Comparison of ENCODE assay signal across 21 cellular contexts in the genomic region with DNA sequence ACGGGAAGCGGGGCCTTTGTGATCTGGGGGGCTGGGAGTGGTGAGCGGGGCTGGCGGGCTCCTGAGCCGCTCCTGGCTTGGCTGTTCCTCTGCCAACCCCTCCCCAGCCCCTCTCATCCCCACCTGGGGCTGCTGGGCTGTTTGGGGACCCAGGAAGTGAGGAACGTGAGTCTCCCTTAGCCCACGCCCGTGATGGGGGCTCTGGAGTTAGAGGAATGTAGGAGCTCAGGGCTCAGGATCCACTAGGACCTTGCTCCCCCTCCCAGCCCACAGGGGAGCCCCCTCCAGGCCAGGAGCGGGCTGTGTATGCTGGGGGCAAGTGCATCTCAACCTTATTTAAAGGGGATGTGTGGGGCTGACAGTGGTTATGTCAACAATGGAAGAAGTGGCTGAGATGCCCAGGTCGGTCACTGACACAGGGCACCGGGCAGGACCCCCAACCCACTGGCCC.
A peak's percentile ranks its signal among the peaks of the same experiment; 100 is the strongest.
DNase-seq lines count a peak whose midpoint lies in the region; ATAC-seq, FAIRE-seq and TF ChIP-seq lines count a peak whose summit lies in the region.
"Had no signal": no experiment of that assay in that cellular context is flagged by ENCODE, and none has a peak within 500 bp of the region (broad histone marks: within the 10 kb centered on the region; RNA-seq: fewer than 3 reads in every experiment).

No MANE protein-coding gene starts in this region.

- TF ChIP-seq RAD21 in K562 (CRISPR knock-in tag; conservative IDR thresholded peaks at IDR 0.05 in 1 of 2, IDR thresholded peaks at IDR 0.05 in 1 of 2) (no peak), HepG2 (CRISPR knock-in tag; IDR thresholded peaks at IDR 0.05) (no peak)

- FAIRE-seq in K562 (lab: Jason Lieb, UNC) (no peak), HepG2 (lab: Jason Lieb, UNC) (no peak)
- FAIRE-seq: GM12891, GM18507, HTR-8/SVneo had no signal

- TF ChIP-seq POLR2A in K562 (conservative IDR thresholded peaks at IDR 0.05) (no peak), HepG2 (IDR thresholded peaks at IDR 0.05; ENCODE audit: insufficient read depth in 1 of 2, low read depth in 2 of 2, low read length in 2 of 2) (no peak), spleen (IDR thresholded peaks at IDR 0.05) (no peak)

- H2AFZ ChIP-seq in K562 (ENCODE audit: low read depth, low read length) (no peak overlapping the region), HepG2 (ENCODE audit: low read length) (no peak overlapping the region)

- ATAC-seq in K562 (peak; percentile 62), HepG2 (peak; percentile 49; the same call in 1 of the 3 replicates)

- H3K27ac ChIP-seq in DOHH2 (ENCODE audit: low read depth, low read length) (no peak overlapping the region), K562 (ENCODE audit: extremely low read depth, low read depth, low read length) (no peak overlapping the region), HepG2 (ENCODE audit: extremely low read length, insufficient read depth, low read length) (no peak overlapping the region), spleen (no peak overlapping the region)
- H3K27ac ChIP-seq: A549; BLaER1 treated with 17β-estradiol and CSF1 and Interleukin-3, amounts not matched to agents 10 nM and 100 nM; HL-60; SJCRH30 had no signal

- H3K27me3 ChIP-seq in DOHH2 (ENCODE audit: control insufficient read depth, low read length) (peaks cover 3% of the 10 kb centered on the region; the same call in 1 of the 2 replicates), K562 (ENCODE audit: control insufficient read depth in 2 of 2, insufficient read depth in 2 of 2, low read length in 2 of 2) (peaks cover 18 to 64% of the 10 kb centered on the region in 2 experiments), HepG2 (ENCODE audit: control insufficient read depth in 1 of 2, insufficient read depth in 2 of 2, low read length in 2 of 2) (peaks cover 2 to 23% of the 10 kb centered on the region in 2 experiments; a peak in 4 of 5 replicates), spleen (replicated peaks in 1 of 7) (peaks cover 0 to 25% (median 0%) of the 10 kb centered on the region in 7 donors)
- H3K27me3 ChIP-seq: BLaER1 treated with 17β-estradiol and CSF1 and Interleukin-3, amounts not matched to agents 10 nM and 100 nM; SJCRH30 had no signal

- H4K20me1 ChIP-seq in DOHH2 (ENCODE audit: control insufficient read depth, insufficient read depth, low read depth, low read length) (no peaks in the 10 kb centered on the region), K562 (replicated peaks; ENCODE audit: control insufficient read depth, insufficient read depth, low read length) (peaks cover 3% of the 10 kb centered on the region; the same call in 1 of the 2 replicates), HepG2 (ENCODE audit: insufficient read depth, low read length) (no peaks in the 10 kb centered on the region)
- H4K20me1 ChIP-seq: BLaER1 treated with 17β-estradiol and CSF1 and Interleukin-3, amounts not matched to agents 10 nM and 100 nM had no signal

- TF ChIP-seq CTCF in DOHH2 (IDR thresholded peaks at IDR 0.05; ENCODE audit: low read depth, low read length, poor library complexity, severe bottlenecking): peak; percentile 5
- 0 out of 6 replicates have a peak, but pooled peaks of 2 of the 3 experiments have one; percentile 3 to 9 for TF ChIP-seq CTCF in K562 (IDR thresholded peaks at IDR 0.05 in 2 of 3, conservative IDR thresholded peaks at IDR 0.05 in 1 of 3; ENCODE audit: insufficient read depth in 2 of 3, low read depth in 1 of 3, low read length in 3 of 3)
- TF ChIP-seq CTCF in HepG2 (CRISPR knock-in tag; IDR thresholded peaks at IDR 0.05): no peak
- no peak for TF ChIP-seq CTCF in spleen (IDR thresholded peaks at IDR 0.05 in 8 of 11, conservative IDR thresholded peaks at IDR 0.05 in 3 of 11)

- H3K4me2 ChIP-seq in DOHH2 (ENCODE audit: low read length) (no peak overlapping the region), K562 (ENCODE audit: insufficient read depth, low read length) (no peak overlapping the region), HepG2 (ENCODE audit: low read depth, low read length) (no peak overlapping the region)
- H3K4me2 ChIP-seq: A549; BLaER1 treated with 17β-estradiol and CSF1 and Interleukin-3, amounts not matched to agents 10 nM and 100 nM had no signal

- no peaks in the 10 kb centered on the region for H3F3A ChIP-seq in DOHH2 (ENCODE audit: control insufficient read depth, insufficient read depth)

- 0% methylated on average over 7 of the region's 11 CpGs for WGBS in K562 (ENCODE audit: insufficient coverage, low coverage, missing lambda C conversion rate)
- WGBS in HepG2 (ENCODE audit: low lambda C conversion rate): 5% methylated on average over 8 of the region's 11 CpGs
- WGBS in spleen, 5 donors: 50 to 69% (median 54%) methylated on average over 9 to 11 of the region's 11 CpGs

- H3K4me1 ChIP-seq in DOHH2 (ENCODE audit: control insufficient read depth, low read length) (no peaks in the 10 kb centered on the region), K562 (replicated peaks in 1 of 2; ENCODE audit: control insufficient read depth in 2 of 2, insufficient read depth in 2 of 2, low read length in 2 of 2) (peaks cover 0 to 4% of the 10 kb centered on the region in 2 experiments; a peak in 1 of 5 replicates), HepG2 (ENCODE audit: insufficient read depth, low read length) (no peaks in the 10 kb centered on the region), spleen (no peaks in the 10 kb centered on the region)
- H3K4me1 ChIP-seq: A549; BLaER1 treated with 17β-estradiol and CSF1 and Interleukin-3, amounts not matched to agents 10 nM and 100 nM; HAP-1; SJCRH30 had no signal

- POLR2A ChIA-PET in K562 (lab: Yijun Ruan, JAX): interaction anchor here (0.5 kb wide), 1 partner anchor 546 kb away, joined by 5 read pairs; no protein-coding TSS in a partner anchor
- POLR2A ChIA-PET in HepG2 (lab: Yijun Ruan, JAX): no interaction called here

- in situ Hi-C loops in K562 (cut with MboI): no loop called here
- in situ Hi-C loops in HepG2 (cut with HindIII; ENCODE audit: extremely low pct_ligation_motif_present, low pct_unique_long_range_greater_than_20kb): no loop called here

- no peaks in the 10 kb centered on the region for H3K9me2 ChIP-seq in DOHH2 (replicated peaks; ENCODE audit: control insufficient read depth, low read length)

- H3K4me3 ChIP-seq in DOHH2 (ENCODE audit: low read length) (no peak overlapping the region), K562 (no peak overlapping the region), HepG2 (replicated peaks in 1 of 3; ENCODE audit: insufficient read depth in 1 of 3, low read depth in 2 of 3, low read length in 3 of 3) (no peak overlapping the region), spleen (no peak overlapping the region)
- H3K4me3 ChIP-seq: A549; BLaER1 treated with 17β-estradiol and CSF1 and Interleukin-3, amounts not matched to agents 10 nM and 100 nM; HAP-1; SJCRH30 had no signal

- DNase-seq in K562 (ENCODE audit: extremely low read depth in 1 of 4, low spot score in 3 of 4) (no peak), HepG2 (ENCODE audit: low spot score) (no peak), spleen (peak; percentile 57), hepatic stellate cell (ENCODE audit: low spot score) (no peak), SIG-M5 treated with dmso at 0.1 percent for 504 hours (lab: John Stamatoyannopoulos, UW; ENCODE audit: unreplicated experiment) (no peak)
- DNase-seq in activated CD4-positive, alpha-beta T cell treated with anti-CD3 and anti-CD28 coated beads, Interleukin-2, amount 50 U/mL, for 1 hour: no peak
- DNase-seq: DMS79 treated with DMSO at 0.1 percent for 48 hours, GF-D8, NCI-H1417 treated with DMSO at 0.1 percent for 48 hours, NCI-H2029, NCI-H774, RPMI8226, SJCRH30 had no signal

- H3K9me3 ChIP-seq in DOHH2 (ENCODE audit: control insufficient read depth, insufficient read depth, low read length): no peaks in the 10 kb centered on the region
- H3K9me3 ChIP-seq in K562 (replicated peaks; ENCODE audit: control insufficient read depth, insufficient read depth, low read depth, low read length): no peaks in the 10 kb centered on the region
- no peaks in the 10 kb centered on the region for H3K9me3 ChIP-seq in HepG2 (ENCODE audit: low read length)
- H3K9me3 ChIP-seq in spleen: no peaks in the 10 kb centered on the region
- H3K9me3 ChIP-seq: BLaER1 treated with 17β-estradiol and CSF1 and Interleukin-3, amounts not matched to agents 10 nM and 100 nM; HAP-1; SJCRH30 had no signal

- intact Hi-C loops in K562 (cut with micrococcal nuclease): no loop called here
- intact Hi-C loops in HepG2 (cut with micrococcal nuclease; ENCODE audit: unreplicated experiment): no loop called here
- intact Hi-C loops in spleen (cut with DNase I; ENCODE audit: low total_unique reads): no loop called here

- H3K79me2 ChIP-seq in DOHH2 (ENCODE audit: control insufficient read depth, low read length) (no peaks in the 10 kb centered on the region), K562 (ENCODE audit: control insufficient read depth, insufficient read depth, low read length) (no peaks in the 10 kb centered on the region), HepG2 (ENCODE audit: insufficient read depth, low read length) (no peaks in the 10 kb centered on the region)

- H3K9me1 ChIP-seq in K562 (ENCODE audit: control insufficient read depth, insufficient read depth, low read length): no peaks in the 10 kb centered on the region

- BruUV-seq in K562 (replicated peaks; lab: Mats Ljungman, UMichigan): no TSS peak
- no TSS peak for BruUV-seq in HepG2 (replicated peaks; lab: Mats Ljungman, UMichigan)

- TF ChIP-seq EP300 in K562 (IDR thresholded peaks at IDR 0.05; ENCODE audit: low read length) (no peak), HepG2 (IDR thresholded peaks at IDR 0.05; ENCODE audit: low read depth in 2 of 2, low read length in 2 of 2) (no peak), HepG2 (CRISPR knock-in tag; IDR thresholded peaks at IDR 0.05; ENCODE audit: borderline replicate concordance) (no peak)

- CTCF ChIA-PET in K562 (lab: Yijun Ruan, JAX; ENCODE audit: low intra/inter-chr PET ratio) (no interaction called here), HepG2 (lab: Yijun Ruan, JAX; ENCODE audit: low intra/inter-chr PET ratio, low total read pairs) (no interaction called here)

- H3K36me3 ChIP-seq in DOHH2 (ENCODE audit: control insufficient read depth, low read length) (no peaks in the 10 kb centered on the region), K562 (ENCODE audit: control insufficient read depth, insufficient read depth, low read length) (no peaks in the 10 kb centered on the region), HepG2 (replicated peaks in 1 of 2; ENCODE audit: control insufficient read depth in 1 of 2, insufficient read depth in 2 of 2, low read length in 2 of 2) (no peaks in the 10 kb centered on the region), spleen (no peaks in the 10 kb centered on the region)
- H3K36me3 ChIP-seq: BLaER1 treated with 17β-estradiol and CSF1 and Interleukin-3, amounts not matched to agents 10 nM and 100 nM; HAP-1; SJCRH30 had no signal

- H3K9ac ChIP-seq in K562 (ENCODE audit: insufficient read depth in 1 of 2, low read depth in 2 of 2, low read length in 2 of 2) (no peak overlapping the region), HepG2 (ENCODE audit: insufficient read depth, low read depth, low read length) (no peak overlapping the region)
- H3K9ac ChIP-seq: BLaER1 treated with 17β-estradiol and CSF1 and Interleukin-3, amounts not matched to agents 10 nM and 100 nM had no signal

Comparison
In these comparisons a context has a peak if more than half of its experiments do, and no peak if none do; other contexts are left out.
1. CTCF ChIP-seq: peak in DOHH2 (single experiment) and K562 (2 of 3); none in HepG2 (single experiment) and spleen (0 of 11).